12 cellular contexts compared by ENCODE assay signal in the genomic region with DNA sequence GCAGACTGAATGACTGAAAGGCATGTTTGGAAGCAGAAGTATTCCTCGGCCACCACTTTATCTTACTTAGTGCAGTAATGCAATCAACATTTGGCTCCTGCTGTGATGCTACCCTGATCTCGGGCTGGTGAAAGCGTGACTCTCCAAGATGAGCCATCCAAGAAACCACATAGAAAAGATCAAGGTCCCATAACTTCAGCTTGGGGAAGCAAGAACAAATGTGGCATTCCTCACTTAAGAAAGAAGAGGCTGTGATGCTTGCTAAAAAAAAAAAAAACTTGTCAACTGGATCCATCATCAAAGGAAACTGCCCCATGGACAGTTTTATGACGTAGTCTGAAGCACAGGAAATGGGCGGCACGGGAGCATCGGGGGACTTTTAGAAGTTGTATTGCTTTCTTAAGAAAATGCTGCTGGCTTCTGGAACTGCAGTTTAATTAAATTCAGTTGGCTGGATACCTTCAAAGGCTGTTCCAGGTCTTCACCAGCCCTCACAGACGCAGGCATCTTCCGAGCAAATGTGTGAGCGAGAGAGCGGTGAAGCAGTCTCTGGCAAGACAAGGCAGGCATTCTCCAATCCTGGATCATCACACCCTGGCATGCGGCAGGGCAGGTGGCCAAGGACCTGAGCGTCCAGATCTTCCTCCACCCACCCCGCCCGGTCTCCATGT. TPM values are rescaled to one million over a fixed set of nuclear protein-coding genes. Genes with fewer than 3 reads are reported as not detected.
DNase-seq lines count a peak whose midpoint lies in the region; ATAC-seq and TF ChIP-seq lines count a peak whose summit lies in the region.
"Had no signal": no experiment of that assay in that cellular context is flagged by ENCODE, and none has a peak within 500 bp of the region (broad histone marks: within the 10 kb centered on the region; RNA-seq: fewer than 3 reads in every experiment).

No MANE protein-coding gene starts in this region.

- peak overlapping the region; percentile 39 for H3K9ac ChIP-seq in GM23248
- H3K9ac ChIP-seq in trophoblast cell (ENCODE audit: low read length) = no peak overlapping the region

- intact Hi-C loops in testis (cut with DNase I; ENCODE audit: low total_unique reads) = no loop called here

- peak; percentile 21 for ATAC-seq in SK-N-SH treated with all-trans-retinoic acid at 6 μM for 48 hours
- peak; percentile 60 for ATAC-seq in esophagus mucosa
- no peak for ATAC-seq in GM21529 (IDR thresholded peaks at IDR 0.05; ENCODE audit: unreplicated experiment)
- ATAC-seq in GM18498 (IDR thresholded peaks at IDR 0.05; ENCODE audit: unreplicated experiment) = no peak

- peaks cover 2% of the 10 kb centered on the region for H3K79me1 ChIP-seq in trophoblast cell (ENCODE audit: low read length)

- no peak overlapping the region for H4K8ac ChIP-seq in trophoblast cell (ENCODE audit: low read depth, low read length)

- no peak overlapping the region for H2BK5ac ChIP-seq in trophoblast cell (ENCODE audit: low read depth, low read length, poor library complexity)

- no peak overlapping the region for H3K4ac ChIP-seq in trophoblast cell (ENCODE audit: low read depth, low read length)

- H2AK5ac ChIP-seq in trophoblast cell (ENCODE audit: low read length) = no peak overlapping the region

- H3K9me2 ChIP-seq in GM23248 (ENCODE audit: insufficient read depth) = no peaks in the 10 kb centered on the region

- no peak for TF ChIP-seq CTCF in testis (IDR thresholded peaks at IDR 0.05)

- H4K12ac ChIP-seq in trophoblast cell (ENCODE audit: low read depth, low read length) = no peak overlapping the region

- H3K27me3 ChIP-seq in GM23248 (replicated peaks; ENCODE audit: insufficient read depth) (no peaks in the 10 kb centered on the region), trophoblast cell (ENCODE audit: insufficient read depth, low read length) (no peaks in the 10 kb centered on the region), testis (no peaks in the 10 kb centered on the region)

- in situ Hi-C loops in GM23248 (cut with MboI) = no loop called here

- no peak overlapping the region for H4K91ac ChIP-seq in trophoblast cell (ENCODE audit: low read depth, low read length)

- DNase-seq in GM23248 (peak; percentile 89), trophoblast cell (peak; percentile 49 to 64), DMS53 (lab: John Stamatoyannopoulos, UW) (no peak), testis (no peak)
- DNase-seq: activated effector memory CD4-positive, alpha-beta T cell treated with anti-CD3 and anti-CD28 coated beads, Interleukin-2, amount 50 U/mL, for 16 hours; stimulated activated CD4-positive, alpha-beta T cell treated with anti-CD3 and anti-CD28 coated beads, Interleukin-12 subunit alpha, Interleukin-12 subunit beta, amount 100 ng/mL, for 4 hours; stimulated activated naive CD4-positive, alpha-beta T cell treated with Interleukin-2 at 50 U/mL for 16 hours had no signal

- peak overlapping the region; percentile 68 for H3K27ac ChIP-seq in GM23248
- no peak overlapping the region for H3K27ac ChIP-seq in trophoblast cell (ENCODE audit: low read depth, low read length)
- H3K27ac ChIP-seq in testis = no peak overlapping the region

- no peak overlapping the region for H3K14ac ChIP-seq in trophoblast cell (ENCODE audit: low read length)

- H3K9me3 ChIP-seq in GM23248 (ENCODE audit: low read depth) = no peaks in the 10 kb centered on the region
- H3K9me3 ChIP-seq in trophoblast cell (ENCODE audit: insufficient read depth, low read depth, low read length) = no peaks in the 10 kb centered on the region
- no peaks in the 10 kb centered on the region for H3K9me3 ChIP-seq in testis

- WGBS in GM23248 (ENCODE audit: low coverage in 1 of 2, low lambda C conversion rate in 2 of 2, missing lambda C conversion rate in 2 of 2), 2 experiments = 9 to 10% methylated on average over 15 of the region's 15 CpGs
- WGBS in trophoblast cell (ENCODE audit: extremely low coverage, insufficient coverage, insufficient read length) = no CpG with 5 or more reads among the region's 15 CpGs
- WGBS in testis, 2 donors = 64 to 66% methylated on average over 15 of the region's 15 CpGs

- no peak for TF ChIP-seq POLR2A in testis (IDR thresholded peaks at IDR 0.05)

- H2AFZ ChIP-seq in GM23248 = peak overlapping the region; percentile 20
- H2AFZ ChIP-seq in trophoblast cell (ENCODE audit: insufficient read depth, low read length, poor library complexity) = no peak overlapping the region

- no peaks in the 10 kb centered on the region for H3K79me2 ChIP-seq in GM23248 (ENCODE audit: insufficient read depth)
- no peaks in the 10 kb centered on the region for H3K79me2 ChIP-seq in trophoblast cell (ENCODE audit: control insufficient read depth, insufficient read depth, low read length, poor library complexity)

- no peak overlapping the region for H2BK120ac ChIP-seq in trophoblast cell (ENCODE audit: insufficient read depth, low read length, poor library complexity)

- H3F3A ChIP-seq in GM23248 (ENCODE audit: insufficient read depth) = peaks cover 23% of the 10 kb centered on the region

- no peak overlapping the region for H3K23ac ChIP-seq in trophoblast cell (ENCODE audit: low read length)

- peak overlapping the region; percentile 49 for H3K4me3 ChIP-seq in GM23248
- no peak overlapping the region for H3K4me3 ChIP-seq in trophoblast cell (ENCODE audit: low read depth, low read length)
- H3K4me3 ChIP-seq in testis = no peak overlapping the region
- H3K4me3 ChIP-seq: lung had no signal

- H2BK12ac ChIP-seq in trophoblast cell (ENCODE audit: low read length) = no peak overlapping the region

- no peaks in the 10 kb centered on the region for H4K20me1 ChIP-seq in GM23248 (ENCODE audit: insufficient read depth)

- H3K18ac ChIP-seq in trophoblast cell (ENCODE audit: low read length) = no peak overlapping the region

- H3K36me3 ChIP-seq in GM23248 (ENCODE audit: low read depth) = no peaks in the 10 kb centered on the region
- no peaks in the 10 kb centered on the region for H3K36me3 ChIP-seq in trophoblast cell (ENCODE audit: control insufficient read depth in 1 of 2, insufficient read depth in 2 of 2, low read length in 2 of 2)
- no peaks in the 10 kb centered on the region for H3K36me3 ChIP-seq in testis (ENCODE audit: low read depth, missing control alignments)

- H3K4me2 ChIP-seq in GM23248 (ENCODE audit: unreplicated experiment) = peak overlapping the region; percentile 59
- no peak overlapping the region for H3K4me2 ChIP-seq in trophoblast cell (ENCODE audit: low read length)

- H3K4me1 ChIP-seq in GM23248 (ENCODE audit: insufficient read depth) (peaks cover 27% of the 10 kb centered on the region), trophoblast cell (ENCODE audit: control insufficient read depth in 1 of 2, insufficient read depth in 2 of 2, low read length in 2 of 2) (peaks cover 11 to 12% of the 10 kb centered on the region in 2 experiments), testis (no peaks in the 10 kb centered on the region)

TF ChIP-seq in SK-N-SH treated with all-trans-retinoic acid at 6 μM for 48 hours, 23 proteins besides CTCF, POLR2A, EP300 and RAD21:
- TF ChIP-seq ZNF70 (CRISPR knock-in tag; IDR thresholded peaks at IDR 0.05) (no peak), ISL1 (CRISPR knock-in tag; IDR thresholded peaks at IDR 0.05) (peak; percentile 22; the same call in 1 of the 2 replicates), TCF4 (CRISPR knock-in tag; IDR thresholded peaks at IDR 0.05; ENCODE audit: borderline replicate concordance) (0 out of 2 replicates have a peak, but pooled peaks have one; percentile 44)

RNA-seq across cellular contexts. Expression of gene MAP1LC3B2, which starts 38.2 kb away (rescaled TPM):
- total RNA-seq in GM23248 (2014; rRNA removed; shearing (Covaris generic)) = 0.32 and 0.63 TPM in 2 replicates
- polyA plus RNA-seq in GM23248 (2016; fragmentation: Nextera tagmentation; extraction: Ambion mirVana) (8.4 and 9.0 TPM in 2 replicates), testis (ENCODE audit: insufficient read depth, low read depth, low replicate concordance) (2.1 TPM)
- total RNA-seq in esophagus mucosa (2.3 TPM), testis (1 to 10 TPM; 1.0 to 1.5 TPM)
- polyA plus RNA-seq in trophoblast cell (2013) = 0.28 and 0.31 TPM in 2 replicates

Comparison
In these comparisons a context has a peak if more than half of its experiments do, and no peak if none do; other contexts are left out.
1. DNase-seq: peak in GM23248 (single experiment) and trophoblast cell (2 of 2); none in DMS53 (single experiment) and testis (single experiment).
2. ATAC-seq: peak in SK-N-SH treated with all-trans-retinoic acid at 6 μM for 48 hours (single experiment) and esophagus mucosa (single experiment); none in GM21529 (single experiment) and GM18498 (single experiment).